ENCODE assay signal across 35 cellular contexts in the genomic region with DNA sequence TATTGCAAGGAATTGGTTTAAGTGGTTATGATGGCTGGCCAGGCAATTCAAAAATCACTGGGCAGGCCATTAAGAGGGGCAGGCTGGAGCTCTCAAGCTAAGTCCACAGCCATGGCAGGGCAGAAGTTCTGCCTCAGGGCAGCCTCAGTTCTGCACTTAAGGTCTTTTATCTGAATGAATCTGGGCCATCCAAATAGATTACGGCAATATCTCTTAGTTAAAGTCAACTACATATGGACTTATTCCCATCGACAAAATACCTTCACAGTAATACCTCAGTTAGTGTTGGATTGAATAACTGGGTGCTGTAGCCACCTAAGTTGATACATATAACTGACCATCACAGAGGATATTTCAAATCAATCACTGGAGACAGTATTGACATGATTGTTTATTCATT.
DNase-seq lines count a peak whose midpoint lies in the region; ATAC-seq, FAIRE-seq and TF ChIP-seq lines count a peak whose summit lies in the region.
"Had no signal": no experiment of that assay in that cellular context is flagged by ENCODE, and none has a peak within 500 bp of the region (broad histone marks: within the 10 kb centered on the region; RNA-seq: fewer than 3 reads in every experiment).

No MANE protein-coding gene starts in this region.

- no peaks in the 10 kb centered on the region for H3F3A ChIP-seq in SK-N-SH (replicated peaks; ENCODE audit: insufficient read depth)

- POLR2A ChIA-PET in SK-N-SH (lab: Yijun Ruan, JAX) (no interaction called here), HepG2 (lab: Yijun Ruan, JAX) (no interaction called here)

- no peak overlapping the region for H3K4me2 ChIP-seq in SK-N-SH
- no peak overlapping the region for H3K4me2 ChIP-seq in HepG2 (ENCODE audit: low read depth, low read length)
- H3K4me2 ChIP-seq: A549; BLaER1; BLaER1 treated with 17β-estradiol and CSF1 and Interleukin-3, amounts not matched to agents 10 nM and 100 nM had no signal

- H3K79me2 ChIP-seq in SK-N-SH (ENCODE audit: insufficient read depth): no peaks in the 10 kb centered on the region
- H3K79me2 ChIP-seq in HepG2 (ENCODE audit: insufficient read depth, low read length): no peaks in the 10 kb centered on the region

- 7% methylated on average over 2 of the region's 2 CpGs for WGBS in SK-N-SH (ENCODE audit: low lambda C conversion rate)
- 70% methylated on average over 2 of the region's 2 CpGs for WGBS in liver
- WGBS in HepG2 (ENCODE audit: low lambda C conversion rate): 0% methylated on average over 2 of the region's 2 CpGs

- H3K9ac ChIP-seq in SK-N-SH: no peak overlapping the region
- no peak overlapping the region for H3K9ac ChIP-seq in liver (ENCODE audit: low read depth in 1 of 2, low read length in 2 of 2)
- no peak overlapping the region for H3K9ac ChIP-seq in HepG2 (ENCODE audit: insufficient read depth, low read depth, low read length)
- H3K9ac ChIP-seq in colonic mucosa (ENCODE audit: low read depth in 2 of 2, low read length in 2 of 2): no peak overlapping the region
- H3K9ac ChIP-seq: BLaER1; BLaER1 treated with 17β-estradiol and CSF1 and Interleukin-3, amounts not matched to agents 10 nM and 100 nM had no signal

- no peaks in the 10 kb centered on the region for H3K27me3 ChIP-seq in SK-N-SH (ENCODE audit: insufficient read depth)
- no peaks in the 10 kb centered on the region for H3K27me3 ChIP-seq in liver (ENCODE audit: control insufficient read depth in 4 of 4, insufficient read depth in 4 of 4, low read length in 3 of 4)
- H3K27me3 ChIP-seq in HepG2 (ENCODE audit: control insufficient read depth in 1 of 2, insufficient read depth in 2 of 2, low read length in 2 of 2): no peaks in the 10 kb centered on the region
- H3K27me3 ChIP-seq in colonic mucosa: no peaks in the 10 kb centered on the region
- H3K27me3 ChIP-seq: BE2C; BLaER1; BLaER1 treated with 17β-estradiol and CSF1 and Interleukin-3, amounts not matched to agents 10 nM and 100 nM had no signal

- H3K4me1 ChIP-seq in SK-N-SH (ENCODE audit: control insufficient read depth in 1 of 2, insufficient read depth in 2 of 2, low read depth in 1 of 2, low read length in 1 of 2) (no peaks in the 10 kb centered on the region), liver (ENCODE audit: control insufficient read depth in 4 of 4, insufficient read depth in 4 of 4, low read length in 3 of 4) (peaks cover 0 to 7% (median 3%) of the 10 kb centered on the region in 4 donors), HepG2 (ENCODE audit: insufficient read depth, low read length) (no peaks in the 10 kb centered on the region), colonic mucosa (no peaks in the 10 kb centered on the region)
- H3K4me1 ChIP-seq: A549; BE2C; BLaER1; BLaER1 treated with 17β-estradiol and CSF1 and Interleukin-3, amounts not matched to agents 10 nM and 100 nM; Caco-2 had no signal

- H3K27ac ChIP-seq in SK-N-SH (ENCODE audit: low read depth in 2 of 2, low read length in 1 of 2): no peak overlapping the region
- H3K27ac ChIP-seq in liver (ENCODE audit: low read depth in 1 of 2, low read length in 2 of 2): no peak overlapping the region
- no peak overlapping the region for H3K27ac ChIP-seq in HepG2 (ENCODE audit: extremely low read length, insufficient read depth, low read length)
- H3K27ac ChIP-seq in colonic mucosa: no peak overlapping the region
- H3K27ac ChIP-seq: 22Rv1; A549; BLaER1; BLaER1 treated with 17β-estradiol and CSF1 and Interleukin-3, amounts not matched to agents 10 nM and 100 nM; C4-2B had no signal

- no TSS peak for BruUV-seq in HepG2 (replicated peaks; lab: Mats Ljungman, UMichigan)

- TF ChIP-seq POLR2A in HepG2 (IDR thresholded peaks at IDR 0.05; ENCODE audit: insufficient read depth in 1 of 2, low read depth in 2 of 2, low read length in 2 of 2): no peak

- FAIRE-seq in HepG2 (lab: Jason Lieb, UNC): no peak
- FAIRE-seq: A204.1, A549, D721Med had no signal

- ATAC-seq in SK-N-SH treated with all-trans-retinoic acid at 6 μM for 48 hours: no peak
- ATAC-seq in HepG2: no peak
- peak; percentile 99 for ATAC-seq in left lobe of liver
- ATAC-seq: A549; CD8-positive, alpha-beta T cell had no signal

- TF ChIP-seq EP300 in SK-N-SH (IDR thresholded peaks at IDR 0.05; ENCODE audit: borderline replicate concordance in 1 of 2, low read depth in 1 of 2, low read length in 1 of 2): no peak
- TF ChIP-seq EP300 in HepG2 (IDR thresholded peaks at IDR 0.05; ENCODE audit: low read depth in 2 of 2, low read length in 2 of 2): no peak
- no peak for TF ChIP-seq EP300 in HepG2 (CRISPR knock-in tag; IDR thresholded peaks at IDR 0.05; ENCODE audit: borderline replicate concordance)

- peak; percentile 2 for DNase-seq in SK-N-SH
- no peak for DNase-seq in HepG2 (ENCODE audit: low spot score)
- peak; percentile 77 for DNase-seq in islet precursor cell
- DNase-seq in left lobe of liver (ENCODE audit: low spot score): peak; percentile 46
- no peak for DNase-seq in effector CD4-positive, alpha-beta T cell
- DNase-seq in colonic mucosa: no peak
- DNase-seq: 8988T; ACHN; AML-193; BE2C; C1 segment of cervical spinal cord; Caco-2; Calu3; CD4-positive, alpha-beta memory T cell; CD4-positive, alpha-beta T cell; CD4-positive, CD25-positive, alpha-beta regulatory T cell; CD8-positive, alpha-beta memory T cell; CD8-positive, alpha-beta T cell; COR-L47; DMS 273 treated with DMSO at 0.1 percent for 48 hours; DMS153; DMS53; DMS79; DMS79 treated with DMSO at 0.1 percent for 48 hours; DND-41; EL had no signal

- CTCF ChIA-PET in SK-N-SH (lab: Yijun Ruan, JAX) (no interaction called here), HepG2 (lab: Yijun Ruan, JAX; ENCODE audit: low intra/inter-chr PET ratio, low total read pairs) (no interaction called here)

- no peak overlapping the region for H2AFZ ChIP-seq in SK-N-SH (ENCODE audit: low read depth)
- H2AFZ ChIP-seq in HepG2 (ENCODE audit: low read length): no peak overlapping the region

- H4K20me1 ChIP-seq in SK-N-SH (ENCODE audit: insufficient read depth) (no peaks in the 10 kb centered on the region), HepG2 (ENCODE audit: insufficient read depth, low read length) (no peaks in the 10 kb centered on the region)
- H4K20me1 ChIP-seq: BLaER1; BLaER1 treated with 17β-estradiol and CSF1 and Interleukin-3, amounts not matched to agents 10 nM and 100 nM had no signal

- TF ChIP-seq CTCF in SK-N-SH (IDR thresholded peaks at IDR 0.05) (no peak), liver (IDR thresholded peaks at IDR 0.05; ENCODE audit: low read depth, low read length, missing input control) (no peak), HepG2 (CRISPR knock-in tag; IDR thresholded peaks at IDR 0.05) (no peak), colonic mucosa (IDR thresholded peaks at IDR 0.05) (no peak)

- intact Hi-C loops in HepG2 (cut with micrococcal nuclease; ENCODE audit: unreplicated experiment): no loop called here
- intact Hi-C loops in colonic mucosa (cut with DNase I): no loop called here

- TF ChIP-seq RAD21 in SK-N-SH (IDR thresholded peaks at IDR 0.05; ENCODE audit: low read length): no peak
- peak in 1 of 2 donors; percentile 6 for TF ChIP-seq RAD21 in liver (IDR thresholded peaks at IDR 0.05)
- no peak for TF ChIP-seq RAD21 in HepG2 (CRISPR knock-in tag; IDR thresholded peaks at IDR 0.05)

- 0 out of 2 replicates have a peak, but pooled peaks cover 5% of the 10 kb centered on the region for H3K9me3 ChIP-seq in SK-N-SH
- H3K9me3 ChIP-seq in liver (ENCODE audit: control insufficient read depth in 4 of 4, low read length in 3 of 4): no peaks in the 10 kb centered on the region
- H3K9me3 ChIP-seq in HepG2 (ENCODE audit: low read length): peaks cover 28% of the 10 kb centered on the region
- no peaks in the 10 kb centered on the region for H3K9me3 ChIP-seq in colonic mucosa
- H3K9me3 ChIP-seq: A549; BE2C; BLaER1; BLaER1 treated with 17β-estradiol and CSF1 and Interleukin-3, amounts not matched to agents 10 nM and 100 nM; Caco-2 had no signal

- H3K4me3 ChIP-seq in SK-N-SH (ENCODE audit: low read depth in 2 of 2, low read length in 1 of 2): no peak overlapping the region
- no peak overlapping the region for H3K4me3 ChIP-seq in liver (ENCODE audit: low read depth in 1 of 3, low read length in 3 of 3)
- H3K4me3 ChIP-seq in HepG2 (replicated peaks in 1 of 3; ENCODE audit: insufficient read depth in 1 of 3, low read depth in 2 of 3, low read length in 3 of 3): no peak overlapping the region
- no peak overlapping the region for H3K4me3 ChIP-seq in colonic mucosa
- H3K4me3 ChIP-seq: A549; BLaER1; BLaER1 treated with 17β-estradiol and CSF1 and Interleukin-3, amounts not matched to agents 10 nM and 100 nM had no signal

- no peaks in the 10 kb centered on the region for H3K36me3 ChIP-seq in SK-N-SH (replicated peaks in 1 of 2; ENCODE audit: control insufficient read depth in 1 of 2, insufficient read depth in 2 of 2, low read length in 1 of 2)
- H3K36me3 ChIP-seq in liver (ENCODE audit: control insufficient read depth in 4 of 4, insufficient read depth in 3 of 4, low read depth in 1 of 4, low read length in 3 of 4): no peaks in the 10 kb centered on the region
- H3K36me3 ChIP-seq in HepG2 (replicated peaks in 1 of 2; ENCODE audit: control insufficient read depth in 1 of 2, insufficient read depth in 2 of 2, low read length in 2 of 2): no peaks in the 10 kb centered on the region
- H3K36me3 ChIP-seq in colonic mucosa: no peaks in the 10 kb centered on the region
- H3K36me3 ChIP-seq: BE2C; BLaER1; BLaER1 treated with 17β-estradiol and CSF1 and Interleukin-3, amounts not matched to agents 10 nM and 100 nM had no signal

- in situ Hi-C loops in HepG2 (cut with HindIII; ENCODE audit: extremely low pct_ligation_motif_present, low pct_unique_long_range_greater_than_20kb): loop anchor here (25.0 kb wide), 1 partner anchor 93 kb away; no protein-coding TSS in a partner anchor

- no peaks in the 10 kb centered on the region for H3K9me2 ChIP-seq in SK-N-SH

TF ChIP-seq in SK-N-SH, 30 proteins besides CTCF, POLR2A, EP300 and RAD21 (continues in another document):
- no peak for TF ChIP-seq TEAD4 (IDR thresholded peaks at IDR 0.05; ENCODE audit: borderline replicate concordance, insufficient read depth)

TF ChIP-seq in SK-N-SH treated with all-trans-retinoic acid at 6 μM for 48 hours, 23 proteins besides CTCF, POLR2A, EP300 and RAD21 (continues in another document):
- TF ChIP-seq ZC3H10 (CRISPR knock-in tag; IDR thresholded peaks at IDR 0.05) (no peak), BACH2 (CRISPR knock-in tag; IDR thresholded peaks at IDR 0.05; ENCODE audit: borderline replicate concordance) (no peak), SNAI2 (CRISPR knock-in tag; IDR thresholded peaks at IDR 0.05) (no peak), TCF4 (CRISPR knock-in tag; IDR thresholded peaks at IDR 0.05; ENCODE audit: borderline replicate concordance) (no peak)

TF ChIP-seq in liver, 16 proteins besides CTCF, POLR2A, EP300 and RAD21 (continues in another document):
- TF ChIP-seq FOXA2 (IDR thresholded peaks at IDR 0.05) (no peak), TAF1 (conservative IDR thresholded peaks at IDR 0.05) (no peak)

TF ChIP-seq in HepG2, 621 proteins besides CTCF, POLR2A, EP300 and RAD21 (continues in another document):
- TF ChIP-seq FOXK1 (CRISPR knock-in tag; IDR thresholded peaks at IDR 0.05; ENCODE audit: borderline replicate concordance, low read depth) (no peak), XBP1 (CRISPR knock-in tag; IDR thresholded peaks at IDR 0.05) (no peak), ZMAT3 (CRISPR knock-in tag; conservative IDR thresholded peaks at IDR 0.05) (no peak), ZNF75D (CRISPR knock-in tag; IDR thresholded peaks at IDR 0.05; ENCODE audit: borderline replicate concordance) (no peak), ZBTB3 (CRISPR knock-in tag; IDR thresholded peaks at IDR 0.05; ENCODE audit: borderline replicate concordance, low read depth) (no peak)

Comparison
In these comparisons a context has a peak if more than half of its experiments do, and no peak if none do; other contexts are left out.
1. DNase-seq: peak in SK-N-SH (single experiment), islet precursor cell (single experiment) and left lobe of liver (single experiment); none in HepG2 (single experiment), effector CD4-positive, alpha-beta T cell (single experiment) and colonic mucosa (single experiment).